16 cellular contexts compared by ENCODE assay signal in genomic region chr7:77525231-77525630, GRCh38. TPM values are rescaled to one million over a fixed set of nuclear protein-coding genes. Genes with fewer than 3 reads are reported as not detected.
A peak's percentile ranks its signal among the peaks of the same experiment; 100 is the strongest.
DNase-seq lines count a peak whose midpoint lies in the region; ATAC-seq and TF ChIP-seq lines count a peak whose summit lies in the region.
"Had no signal": no experiment of that assay in that cellular context is flagged by ENCODE, and none has a peak within 500 bp of the region (broad histone marks: within the 10 kb centered on the region; RNA-seq: fewer than 3 reads in every experiment).

No MANE protein-coding gene starts in this region.

- DNase-seq in activated CD4-positive, CD25-positive, alpha-beta regulatory T cell treated with anti-CD3 and anti-CD28 coated beads, Interleukin-2, amount 50 U/mL, for 72 hours: no peak
- DNase-seq in RWPE2 (ENCODE audit: low spot score): no peak
- DNase-seq in epithelial cell of esophagus (ENCODE audit: low read depth): peak; percentile 80
- DNase-seq in activated effector memory CD4-positive, alpha-beta T cell treated with Interleukin-2 at 50 U/mL for 16 hours: no peak
- DNase-seq in mucosa of descending colon: no peak
- no peak for DNase-seq in NCI-H2227 (lab: John Stamatoyannopoulos, UW; ENCODE audit: unreplicated experiment)
- DNase-seq: COR-L47, DMS153, EL, NCI-H1105, NCI-H1694 treated with DMSO at 0.1 percent for 48 hours had no signal

- no peak overlapping the region for H3K27ac ChIP-seq in RWPE2 (ENCODE audit: poor library complexity, severe bottlenecking)
- H3K27ac ChIP-seq: 22Rv1, C4-2B had no signal

- ATAC-seq in activated CD4-positive, CD25-positive, alpha-beta regulatory T cell treated with anti-CD3 and anti-CD28 coated beads, Interleukin-2, amount 50 U/mL, for 24 hours: peak; percentile 44 to 64
- peak; percentile 66; the same call in 2 of the 3 replicates for ATAC-seq in RWPE2 (ENCODE audit: low read depth)
- ATAC-seq in GM18502 (IDR thresholded peaks at IDR 0.05; ENCODE audit: poor library complexity, unreplicated experiment): no peak
- ATAC-seq in mucosa of descending colon: no peak

- H3K4me1 ChIP-seq in RWPE2 (ENCODE audit: insufficient read depth, poor library complexity, severe bottlenecking) (peaks cover 5% of the 10 kb centered on the region), mucosa of descending colon (ENCODE audit: low read depth) (no peaks in the 10 kb centered on the region)
- H3K4me1 ChIP-seq: HAP-1 had no signal

- TF ChIP-seq CTCF in RWPE2 (IDR thresholded peaks at IDR 0.05; ENCODE audit: poor library complexity, severe bottlenecking): no peak
- no peak for TF ChIP-seq CTCF in epithelial cell of esophagus (IDR thresholded peaks at IDR 0.05; ENCODE audit: insufficient read depth, low read depth, low read length, missing control alignments)
- no peak for TF ChIP-seq CTCF in mucosa of descending colon (IDR thresholded peaks at IDR 0.05)

- H3K4me3 ChIP-seq in RWPE2 (ENCODE audit: severe bottlenecking): no peak overlapping the region
- no peak overlapping the region for H3K4me3 ChIP-seq in epithelial cell of esophagus (ENCODE audit: low read length)
- no peak overlapping the region for H3K4me3 ChIP-seq in mucosa of descending colon
- H3K4me3 ChIP-seq: HAP-1 had no signal

- H3K36me3 ChIP-seq in RWPE2 (ENCODE audit: low read depth) (no peaks in the 10 kb centered on the region), mucosa of descending colon (ENCODE audit: low read depth) (no peaks in the 10 kb centered on the region)
- H3K36me3 ChIP-seq: HAP-1 had no signal

- no peaks in the 10 kb centered on the region for H3K9me3 ChIP-seq in RWPE2 (ENCODE audit: severe bottlenecking)
- no peaks in the 10 kb centered on the region for H3K9me3 ChIP-seq in mucosa of descending colon
- H3K9me3 ChIP-seq: HAP-1 had no signal

- no peaks in the 10 kb centered on the region for H3K27me3 ChIP-seq in RWPE2 (ENCODE audit: insufficient read depth, poor library complexity, severe bottlenecking)

- intact Hi-C loops in mucosa of descending colon (cut with DNase I, micrococcal nuclease): no loop called here

RNA-seq across cellular contexts. Expression of gene PTPN12, which starts 11.9 kb away (rescaled TPM):
- total RNA-seq in mucosa of descending colon: 10 to 100 TPM; 42.0 to 92.1 (median 44.6) TPM

Comparison
In these comparisons a context has a peak if more than half of its experiments do, and no peak if none do; other contexts are left out.
1. ATAC-seq: peak in activated CD4-positive, CD25-positive, alpha-beta regulatory T cell treated with anti-CD3 and anti-CD28 coated beads, Interleukin-2, amount 50 U/mL, for 24 hours (2 of 2) and RWPE2 (single experiment); none in GM18502 (single experiment) and mucosa of descending colon (single experiment).